In the genomic region with DNA sequence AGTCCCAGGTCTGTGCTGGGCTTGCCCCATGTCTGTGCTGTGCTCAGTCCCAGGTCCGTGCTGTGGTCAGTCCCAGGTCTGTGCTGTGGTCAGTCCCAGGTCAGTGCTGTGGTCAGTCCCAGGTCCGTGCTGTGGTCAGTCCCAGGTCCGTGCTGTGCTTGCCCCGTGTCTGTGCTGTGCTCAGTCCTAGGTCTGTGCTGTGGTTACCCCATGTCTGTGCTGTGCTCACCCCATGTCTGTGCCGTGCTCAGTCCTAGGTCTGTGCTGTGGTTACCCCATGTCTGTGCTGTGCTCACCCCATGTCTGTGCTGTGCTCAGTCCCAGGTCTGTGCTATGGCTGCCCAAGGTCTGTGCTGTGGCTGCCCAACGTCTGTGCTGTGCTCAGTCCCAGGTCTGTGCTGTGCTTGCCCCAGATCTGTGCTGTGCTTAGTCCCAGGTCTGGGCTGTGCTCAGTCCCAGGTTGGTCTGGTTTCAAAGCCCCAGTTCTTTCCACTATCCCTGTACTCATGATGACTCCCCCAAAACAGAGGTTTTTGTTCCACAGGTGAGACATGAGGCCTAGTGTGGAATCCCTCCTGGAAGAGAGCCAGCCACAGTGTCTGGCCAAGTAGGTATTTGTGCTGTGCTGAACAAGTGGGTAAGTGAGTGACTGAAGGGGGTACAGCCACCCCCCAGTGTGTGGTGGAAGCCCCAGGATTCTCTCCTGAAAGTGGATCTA, we compare ENCODE assay signal across 7 cellular contexts. TPM values are rescaled to one million over a fixed set of nuclear protein-coding genes. Genes with fewer than 3 reads are reported as not detected.
DNase-seq lines count a peak whose midpoint lies in the region; ATAC-seq and TF ChIP-seq lines count a peak whose summit lies in the region.

No MANE protein-coding gene starts in this region.

- peak overlapping the region; percentile 65 for H2AK5ac ChIP-seq in mesenchymal stem cell (ENCODE audit: low read length, severe bottlenecking)

- peak overlapping the region; percentile 90 to 99 for H3K18ac ChIP-seq in mesenchymal stem cell (ENCODE audit: low read depth in 1 of 2, low read length in 2 of 2)

- TF ChIP-seq CTCF in ascending aorta (IDR thresholded peaks at IDR 0.05) (no peak), suprapubic skin (IDR thresholded peaks at IDR 0.05) (no peak), body of pancreas (IDR thresholded peaks at IDR 0.05) (no peak)

- peak overlapping the region; percentile 90 for H4K8ac ChIP-seq in mesenchymal stem cell (ENCODE audit: low read length)

- ATAC-seq in HG03159 (IDR thresholded peaks at IDR 0.05; ENCODE audit: unreplicated experiment): no peak
- no peak for ATAC-seq in HG02798 (IDR thresholded peaks at IDR 0.05; ENCODE audit: poor library complexity, unreplicated experiment)
- ATAC-seq in body of pancreas: no peak

- H3K4ac ChIP-seq in mesenchymal stem cell (ENCODE audit: low read depth in 1 of 2, low read length in 2 of 2): peak overlapping the region; percentile 86 to 98

- DNase-seq in LHCN-M2 (ENCODE audit: low read depth) (peak; percentile 45), ascending aorta (ENCODE audit: low spot score in 2 of 2) (no peak), mesenchymal stem cell (peak; percentile 84), suprapubic skin (ENCODE audit: low spot score in 2 of 2) (no peak), body of pancreas (no peak)

- TF ChIP-seq EP300 in suprapubic skin (IDR thresholded peaks at IDR 0.05): no peak

- no peak overlapping the region for H2AFZ ChIP-seq in mesenchymal stem cell (ENCODE audit: low read depth, low read length)

- H3K27me3 ChIP-seq in ascending aorta (no peaks in the 10 kb centered on the region), mesenchymal stem cell (ENCODE audit: control insufficient read depth in 1 of 2, insufficient read depth in 1 of 2, low read length in 2 of 2) (no peaks in the 10 kb centered on the region), suprapubic skin (no peaks in the 10 kb centered on the region), body of pancreas (no peaks in the 10 kb centered on the region)

- peak overlapping the region in 1 of 2 experiments; percentile 98 for H3K14ac ChIP-seq in mesenchymal stem cell (ENCODE audit: low read length in 2 of 2)

- H2BK120ac ChIP-seq in mesenchymal stem cell (ENCODE audit: low read depth, low read length): peak overlapping the region; percentile 66

- H3K36me3 ChIP-seq in ascending aorta: peaks cover 0 to 34% of the 10 kb centered on the region in 2 donors
- H3K36me3 ChIP-seq in mesenchymal stem cell (ENCODE audit: control insufficient read depth in 1 of 2, insufficient read depth in 2 of 2, low read depth in 1 of 2, low read length in 2 of 2): peaks cover 0 to 3% of the 10 kb centered on the region in 2 experiments
- no peaks in the 10 kb centered on the region for H3K36me3 ChIP-seq in suprapubic skin
- H3K36me3 ChIP-seq in body of pancreas (replicated peaks in 1 of 2; ENCODE audit: insufficient read depth in 1 of 2, low read depth in 2 of 2): no peaks in the 10 kb centered on the region

- peaks cover 3% of the 10 kb centered on the region for H3K79me1 ChIP-seq in mesenchymal stem cell (replicated peaks; ENCODE audit: low read length, poor library complexity, severe bottlenecking)

- peak overlapping the region; percentile 84 to 99 for H2BK12ac ChIP-seq in mesenchymal stem cell (ENCODE audit: low read length in 2 of 2)

- H3K9me3 ChIP-seq in ascending aorta: no peaks in the 10 kb centered on the region
- no peaks in the 10 kb centered on the region for H3K9me3 ChIP-seq in mesenchymal stem cell (ENCODE audit: control insufficient read depth, low read length)
- H3K9me3 ChIP-seq in suprapubic skin: no peaks in the 10 kb centered on the region
- H3K9me3 ChIP-seq in body of pancreas: no peaks in the 10 kb centered on the region

- H3K4me3 ChIP-seq in ascending aorta (peak overlapping the region; percentile 10 to 32), mesenchymal stem cell (ENCODE audit: insufficient read depth in 1 of 2, low read depth in 1 of 2, low read length in 2 of 2) (peak overlapping the region in 1 of 2 experiments; percentile 14), suprapubic skin (no peak overlapping the region), body of pancreas (no peak overlapping the region)

- H3K4me1 ChIP-seq in ascending aorta: peaks cover 30 to 89% of the 10 kb centered on the region in 2 donors
- peaks cover 33% of the 10 kb centered on the region for H3K4me1 ChIP-seq in mesenchymal stem cell (ENCODE audit: control insufficient read depth, insufficient read depth, low read depth, low read length)
- H3K4me1 ChIP-seq in suprapubic skin: peaks cover 62% of the 10 kb centered on the region
- peaks cover 5% of the 10 kb centered on the region for H3K4me1 ChIP-seq in body of pancreas

- 33% methylated on average over 6 of the region's 6 CpGs for WGBS in mesenchymal stem cell
- WGBS in suprapubic skin: 82% methylated on average over 3 of the region's 6 CpGs
- WGBS in body of pancreas, 2 donors: 57 to 80% methylated on average over 1 to 6 of the region's 6 CpGs

- peak overlapping the region in 1 of 2 experiments; percentile 68 for H3K23ac ChIP-seq in mesenchymal stem cell (ENCODE audit: low read length in 2 of 2)

- peak overlapping the region; percentile 75 for H2BK15ac ChIP-seq in mesenchymal stem cell (ENCODE audit: low read depth, poor library complexity, severe bottlenecking)

- peak overlapping the region; percentile 84 for H3K9ac ChIP-seq in mesenchymal stem cell (ENCODE audit: low read length)

- TF ChIP-seq POLR2A in suprapubic skin (IDR thresholded peaks at IDR 0.05): no peak
- no peak for TF ChIP-seq POLR2A in body of pancreas (IDR thresholded peaks at IDR 0.05)

- no peak overlapping the region for H2BK5ac ChIP-seq in mesenchymal stem cell (ENCODE audit: low read depth, low read length, poor library complexity, severe bottlenecking)

- H3K27ac ChIP-seq in ascending aorta (peak overlapping the region; percentile 88 to 93), mesenchymal stem cell (ENCODE audit: low read length, poor library complexity, severe bottlenecking) (peak overlapping the region; percentile 79), suprapubic skin (peak overlapping the region; percentile 85), body of pancreas (no peak overlapping the region)

- no peak overlapping the region for H3K4me2 ChIP-seq in mesenchymal stem cell (ENCODE audit: low read length, poor library complexity, severe bottlenecking)

- H4K91ac ChIP-seq in mesenchymal stem cell (ENCODE audit: low read length): peak overlapping the region; percentile 92

- intact Hi-C loops in ascending aorta (cut with DNase I): loop anchor here (2.0 kb wide), 1 partner anchor 32 kb away; no protein-coding TSS in a partner anchor
- intact Hi-C loops in body of pancreas (cut with DNase I): loop anchor here (10.0 kb wide), 1 partner anchor 254 kb away; no protein-coding TSS in a partner anchor

RNA-seq across cellular contexts. Expression of a gene that starts 34.8 kb away (rescaled TPM):
- total RNA-seq in LHCN-M2 (2014; rRNA removed): 0.38 and 1.3 TPM in 2 replicates
- 0.22 TPM for polyA plus RNA-seq in LHCN-M2 (2012)
- 236 TPM for total RNA-seq in ascending aorta
- 21.1 TPM for polyA plus RNA-seq in mesenchymal stem cell (2013, experiment 1 of 2)
- polyA plus RNA-seq in mesenchymal stem cell (2013, experiment 2 of 2): 20.4 TPM
- total RNA-seq in suprapubic skin: 1 to 10 TPM; 2.9 to 4.6 (median 4.2) TPM
- total RNA-seq in body of pancreas: 10 to 100 TPM in 1 of 2 donors, 1 to 10 TPM in 1; 1.6 to 10.1 TPM

Comparison
In these comparisons a context has a peak if more than half of its experiments do, and no peak if none do; other contexts are left out.
1. DNase-seq: peak in LHCN-M2 (single experiment) and mesenchymal stem cell (single experiment); none in ascending aorta (0 of 2), suprapubic skin (0 of 2) and body of pancreas (0 of 4).
2. H3K27ac ChIP-seq: peak in ascending aorta (2 of 2), mesenchymal stem cell (single experiment) and suprapubic skin (single experiment); none in body of pancreas (0 of 4).
3. H3K4me3 ChIP-seq: peak in ascending aorta (2 of 2); none in suprapubic skin (single experiment) and body of pancreas (0 of 2).
4. RNA of a gene that starts 34.8 kb away (total RNA-seq): 236 TPM in ascending aorta (single experiment); 1.6 to 10.1 TPM in body of pancreas, 2.9 to 4.6 TPM in suprapubic skin and 0.38 to 1.3 TPM in LHCN-M2; every median in the first group is over 10 times any median in the second.